Comparison of ENCODE assay signal across 1 cellular context in the genomic region with DNA sequence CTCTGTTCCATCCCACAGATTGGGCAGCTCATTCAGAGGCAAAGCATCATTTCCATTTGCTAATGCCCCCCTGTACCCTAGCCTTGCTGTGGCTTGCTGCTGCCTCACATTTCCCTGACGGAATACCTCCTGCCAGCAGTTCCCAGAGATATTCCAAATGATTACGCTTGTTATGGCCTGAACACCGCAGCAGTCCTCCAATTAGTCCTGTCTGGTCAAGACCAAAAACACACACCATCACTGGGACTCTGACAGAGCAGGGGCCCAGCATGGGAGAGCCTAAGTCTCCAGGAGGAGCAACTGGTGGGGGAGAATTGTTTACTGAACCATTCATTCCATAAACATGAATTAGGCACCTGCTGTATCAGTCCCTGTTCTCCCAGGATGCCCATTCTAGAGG.
TF ChIP-seq lines count a peak whose summit lies in the region.

No MANE protein-coding gene starts in this region.

TF ChIP-seq in GM23338, 12 proteins besides CTCF, POLR2A, EP300 and RAD21 (continued from another document):
- TF ChIP-seq, protein P1, sequence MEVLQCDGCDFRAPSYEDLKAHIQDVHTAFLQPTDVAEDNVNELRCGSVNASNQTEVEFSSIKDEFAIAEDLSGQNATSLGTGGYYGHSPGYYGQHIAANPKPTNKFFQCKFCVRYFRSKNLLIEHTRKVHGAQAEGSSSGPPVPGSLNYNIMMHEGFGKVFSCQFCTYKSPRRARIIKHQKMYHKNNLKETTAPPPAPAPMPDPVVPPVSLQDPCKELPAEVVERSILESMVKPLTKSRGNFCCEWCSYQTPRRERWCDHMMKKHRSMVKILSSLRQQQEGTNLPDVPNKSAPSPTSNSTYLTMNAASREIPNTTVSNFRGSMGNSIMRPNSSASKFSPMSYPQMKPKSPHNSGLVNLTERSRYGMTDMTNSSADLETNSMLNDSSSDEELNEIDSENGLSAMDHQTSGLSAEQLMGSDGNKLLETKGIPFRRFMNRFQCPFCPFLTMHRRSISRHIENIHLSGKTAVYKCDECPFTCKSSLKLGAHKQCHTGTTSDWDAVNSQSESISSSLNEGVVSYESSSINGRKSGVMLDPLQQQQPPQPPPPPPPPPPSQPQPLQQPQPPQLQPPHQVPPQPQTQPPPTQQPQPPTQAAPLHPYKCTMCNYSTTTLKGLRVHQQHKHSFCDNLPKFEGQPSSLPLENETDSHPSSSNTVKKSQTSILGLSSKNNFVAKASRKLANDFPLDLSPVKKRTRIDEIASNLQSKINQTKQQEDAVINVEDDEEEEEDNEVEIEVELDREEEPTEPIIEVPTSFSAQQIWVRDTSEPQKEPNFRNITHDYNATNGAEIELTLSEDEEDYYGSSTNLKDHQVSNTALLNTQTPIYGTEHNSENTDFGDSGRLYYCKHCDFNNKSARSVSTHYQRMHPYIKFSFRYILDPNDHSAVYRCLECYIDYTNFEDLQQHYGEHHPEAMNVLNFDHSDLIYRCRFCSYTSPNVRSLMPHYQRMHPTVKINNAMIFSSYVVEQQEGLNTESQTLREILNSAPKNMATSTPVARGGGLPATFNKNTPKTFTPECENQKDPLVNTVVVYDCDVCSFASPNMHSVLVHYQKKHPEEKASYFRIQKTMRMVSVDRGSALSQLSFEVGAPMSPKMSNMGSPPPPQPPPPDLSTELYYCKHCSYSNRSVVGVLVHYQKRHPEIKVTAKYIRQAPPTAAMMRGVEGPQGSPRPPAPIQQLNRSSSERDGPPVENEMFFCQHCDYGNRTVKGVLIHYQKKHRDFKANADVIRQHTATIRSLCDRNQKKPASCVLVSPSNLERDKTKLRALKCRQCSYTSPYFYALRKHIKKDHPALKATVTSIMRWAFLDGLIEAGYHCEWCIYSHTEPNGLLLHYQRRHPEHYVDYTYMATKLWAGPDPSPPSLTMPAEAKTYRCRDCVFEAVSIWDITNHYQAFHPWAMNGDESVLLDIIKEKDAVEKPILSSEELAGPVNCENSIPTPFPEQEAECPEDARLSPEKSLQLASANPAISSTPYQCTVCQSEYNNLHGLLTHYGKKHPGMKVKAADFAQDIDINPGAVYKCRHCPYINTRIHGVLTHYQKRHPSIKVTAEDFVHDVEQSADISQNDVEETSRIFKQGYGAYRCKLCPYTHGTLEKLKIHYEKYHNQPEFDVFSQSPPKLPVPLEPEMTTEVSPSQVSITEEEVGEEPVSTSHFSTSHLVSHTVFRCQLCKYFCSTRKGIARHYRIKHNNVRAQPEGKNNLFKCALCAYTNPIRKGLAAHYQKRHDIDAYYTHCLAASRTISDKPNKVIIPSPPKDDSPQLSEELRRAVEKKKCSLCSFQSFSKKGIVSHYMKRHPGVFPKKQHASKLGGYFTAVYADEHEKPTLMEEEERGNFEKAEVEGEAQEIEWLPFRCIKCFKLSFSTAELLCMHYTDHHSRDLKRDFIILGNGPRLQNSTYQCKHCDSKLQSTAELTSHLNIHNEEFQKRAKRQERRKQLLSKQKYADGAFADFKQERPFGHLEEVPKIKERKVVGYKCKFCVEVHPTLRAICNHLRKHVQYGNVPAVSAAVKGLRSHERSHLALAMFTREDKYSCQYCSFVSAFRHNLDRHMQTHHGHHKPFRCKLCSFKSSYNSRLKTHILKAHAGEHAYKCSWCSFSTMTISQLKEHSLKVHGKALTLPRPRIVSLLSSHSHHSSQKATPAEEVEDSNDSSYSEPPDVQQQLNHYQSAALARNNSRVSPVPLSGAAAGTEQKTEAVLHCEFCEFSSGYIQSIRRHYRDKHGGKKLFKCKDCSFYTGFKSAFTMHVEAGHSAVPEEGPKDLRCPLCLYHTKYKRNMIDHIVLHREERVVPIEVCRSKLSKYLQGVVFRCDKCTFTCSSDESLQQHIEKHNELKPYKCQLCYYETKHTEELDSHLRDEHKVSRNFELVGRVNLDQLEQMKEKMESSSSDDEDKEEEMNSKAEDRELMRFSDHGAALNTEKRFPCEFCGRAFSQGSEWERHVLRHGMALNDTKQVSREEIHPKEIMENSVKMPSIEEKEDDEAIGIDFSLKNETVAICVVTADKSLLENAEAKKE (CRISPR knock-in tag; IDR thresholded peaks at IDR 0.05): no peak
- TF ChIP-seq ZNF331 (CRISPR knock-in tag; IDR thresholded peaks at IDR 0.05; ENCODE audit: low read depth): no peak
- TF ChIP-seq STAT1 (IDR thresholded peaks at IDR 0.05; ENCODE audit: unreplicated experiment): no peak
- TF ChIP-seq, protein P2, sequence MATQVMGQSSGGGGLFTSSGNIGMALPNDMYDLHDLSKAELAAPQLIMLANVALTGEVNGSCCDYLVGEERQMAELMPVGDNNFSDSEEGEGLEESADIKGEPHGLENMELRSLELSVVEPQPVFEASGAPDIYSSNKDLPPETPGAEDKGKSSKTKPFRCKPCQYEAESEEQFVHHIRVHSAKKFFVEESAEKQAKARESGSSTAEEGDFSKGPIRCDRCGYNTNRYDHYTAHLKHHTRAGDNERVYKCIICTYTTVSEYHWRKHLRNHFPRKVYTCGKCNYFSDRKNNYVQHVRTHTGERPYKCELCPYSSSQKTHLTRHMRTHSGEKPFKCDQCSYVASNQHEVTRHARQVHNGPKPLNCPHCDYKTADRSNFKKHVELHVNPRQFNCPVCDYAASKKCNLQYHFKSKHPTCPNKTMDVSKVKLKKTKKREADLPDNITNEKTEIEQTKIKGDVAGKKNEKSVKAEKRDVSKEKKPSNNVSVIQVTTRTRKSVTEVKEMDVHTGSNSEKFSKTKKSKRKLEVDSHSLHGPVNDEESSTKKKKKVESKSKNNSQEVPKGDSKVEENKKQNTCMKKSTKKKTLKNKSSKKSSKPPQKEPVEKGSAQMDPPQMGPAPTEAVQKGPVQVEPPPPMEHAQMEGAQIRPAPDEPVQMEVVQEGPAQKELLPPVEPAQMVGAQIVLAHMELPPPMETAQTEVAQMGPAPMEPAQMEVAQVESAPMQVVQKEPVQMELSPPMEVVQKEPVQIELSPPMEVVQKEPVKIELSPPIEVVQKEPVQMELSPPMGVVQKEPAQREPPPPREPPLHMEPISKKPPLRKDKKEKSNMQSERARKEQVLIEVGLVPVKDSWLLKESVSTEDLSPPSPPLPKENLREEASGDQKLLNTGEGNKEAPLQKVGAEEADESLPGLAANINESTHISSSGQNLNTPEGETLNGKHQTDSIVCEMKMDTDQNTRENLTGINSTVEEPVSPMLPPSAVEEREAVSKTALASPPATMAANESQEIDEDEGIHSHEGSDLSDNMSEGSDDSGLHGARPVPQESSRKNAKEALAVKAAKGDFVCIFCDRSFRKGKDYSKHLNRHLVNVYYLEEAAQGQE (IDR thresholded peaks at IDR 0.05; ENCODE audit: unreplicated experiment): no peak
- TF ChIP-seq POLR2AphosphoS5 (IDR thresholded peaks at IDR 0.05; ENCODE audit: low read depth): no peak
